17 cellular contexts compared by ENCODE assay signal in the genomic region with DNA sequence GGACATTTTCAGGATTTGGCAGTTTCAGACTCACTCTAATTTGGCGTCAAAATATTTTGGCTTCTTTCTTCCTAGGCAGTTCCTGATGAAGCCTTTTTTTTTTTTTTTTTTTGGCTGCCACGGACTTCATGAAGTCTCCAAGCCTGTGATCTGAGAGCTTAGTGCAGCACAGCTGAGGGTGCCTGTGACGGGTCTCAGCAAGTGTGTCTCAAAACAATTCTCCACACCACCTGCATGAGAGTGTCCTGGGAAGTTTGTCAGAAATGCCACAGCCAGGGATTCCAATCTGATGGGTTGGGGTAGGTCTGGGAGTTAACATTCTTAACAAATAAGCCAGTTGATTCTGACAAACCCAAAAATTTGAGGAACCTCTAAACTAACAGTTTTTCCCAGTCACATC. TPM values are rescaled to one million over a fixed set of nuclear protein-coding genes. Genes with fewer than 3 reads are reported as not detected.
"Had no signal": no experiment of that assay in that cellular context is flagged by ENCODE, and none has a peak within 500 bp of the region (broad histone marks: within the 10 kb centered on the region; RNA-seq: fewer than 3 reads in every experiment).

No MANE protein-coding gene starts in this region.

- H3K4me1 ChIP-seq: gastrocnemius medialis, heart right ventricle, tibial artery, vagina had no signal

- H3K4me3 ChIP-seq: gastrocnemius medialis, heart right ventricle, tibial artery, vagina had no signal

- H3K4me3 Mint-ChIP-seq: activated B cell treated with CpG ODN at 0.5 μM for 24 hours; activated naive CD8-positive, alpha-beta T cell treated with anti-CD3 and anti-CD28 coated beads, Interleukin-2, amount 10 ng/mL, durations not matched to agents 7 days and 5 days; naive B cell; stimulated activated memory B cell treated with anti-CD40 and anti-IgM and Interleukin-4, amounts not matched to agents 10 μg/mL and 1 μg/mL and 100 μg/mL, for 72 hours had no signal

- H3K36me3 Mint-ChIP-seq: naive B cell; stimulated activated memory B cell treated with anti-CD40 and anti-IgM and Interleukin-4, amounts not matched to agents 10 μg/mL and 1 μg/mL and 100 μg/mL, for 72 hours had no signal

- H3K9me3 ChIP-seq: gastrocnemius medialis, heart right ventricle, neutrophil, tibial artery, vagina had no signal

- H3K27me3 ChIP-seq: gastrocnemius medialis, tibial artery, vagina had no signal

- H3K9me3 Mint-ChIP-seq: activated naive CD8-positive, alpha-beta T cell treated with anti-CD3 and anti-CD28 coated beads, Interleukin-2, amount 10 ng/mL, durations not matched to agents 7 days and 5 days; naive B cell; stimulated activated memory B cell treated with anti-CD40 and anti-IgM and Interleukin-4, amounts not matched to agents 10 μg/mL and 1 μg/mL and 100 μg/mL, for 72 hours had no signal

- H3K36me3 ChIP-seq: gastrocnemius medialis, heart right ventricle, neutrophil, tibial artery, vagina had no signal

- H3K4me1 Mint-ChIP-seq: activated B cell treated with CpG ODN at 0.5 μM for 24 hours; naive B cell; stimulated activated memory B cell treated with anti-CD40 and anti-IgM and Interleukin-4, amounts not matched to agents 10 μg/mL and 1 μg/mL and 100 μg/mL, for 72 hours had no signal

- ATAC-seq: gastrocnemius medialis; heart right ventricle; stimulated activated memory B cell treated with anti-CD40 and anti-IgM and Interleukin-4, amounts not matched to agents 10 μg/mL and 1 μg/mL and 100 μg/mL, for 72 hours had no signal

- H3K27ac ChIP-seq: gastrocnemius medialis, heart right ventricle, neutrophil, tibial artery, vagina had no signal

- H3K27ac Mint-ChIP-seq: activated B cell treated with CpG ODN at 0.5 μM for 24 hours; activated naive CD8-positive, alpha-beta T cell treated with anti-CD3 and anti-CD28 coated beads, Interleukin-2, amount 10 ng/mL, durations not matched to agents 7 days and 5 days; naive B cell; stimulated activated memory B cell treated with anti-CD40 and anti-IgM and Interleukin-4, amounts not matched to agents 10 μg/mL and 1 μg/mL and 100 μg/mL, for 72 hours had no signal

- DNase-seq: activated B cell treated with CpG ODN at 0.5 μM for 24 hours; activated CD4-positive, alpha-beta T cell treated with anti-CD3 and anti-CD28 coated beads for 48 hours; activated naive CD4-positive, alpha-beta T cell; activated naive CD8-positive, alpha-beta T cell treated with anti-CD3 and anti-CD28 coated beads, Interleukin-2, amount 10 ng/mL, durations not matched to agents 7 days and 5 days; anterior cingulate cortex; cerebellar nuclear complex; effector memory CD4-positive, alpha-beta T cell; gastrocnemius medialis; heart right ventricle; midbrain; naive B cell; tibial artery had no signal

RNA-seq across cellular contexts. Expression of a gene that starts 6.1 kb away (rescaled TPM):
- total RNA-seq: activated B cell treated with CpG ODN at 0.5 μM for 24 hours, lower leg skin, vagina had no signal

RNA-seq across cellular contexts. Expression of a gene that starts 32.6 kb away (rescaled TPM):
- total RNA-seq: activated B cell treated with CpG ODN at 0.5 μM for 24 hours, renal cortical epithelial cell had no signal
